Comparison of ENCODE assay signal across 8 cellular contexts in genomic region chr10:93702278-93703001, GRCh38. TPM values are rescaled to one million over a fixed set of nuclear protein-coding genes. Genes with fewer than 3 reads are reported as not detected.
DNase-seq lines count a peak whose midpoint lies in the region; ATAC-seq and TF ChIP-seq lines count a peak whose summit lies in the region.

FRA10AC1 (minus strand) TSS chr10:93702592; CDS start chr10:93700106, 2,486 bp downstream.

- no peak for TF ChIP-seq POLR2A in testis (IDR thresholded peaks at IDR 0.05)

- H3K4me3 Mint-ChIP-seq in activated naive CD4-positive, alpha-beta T cell treated with anti-CD3 and anti-CD28 coated beads, Interleukin-2, amount 10 ng/mL, durations not matched to agents 7 days and 5 days = no peak within 1 kb of the TSS
- H3K4me3 Mint-ChIP-seq in glutamatergic neuron (ENCODE audit: unreplicated experiment) = no peak within 1 kb of the TSS

- peak; percentile 99 for ATAC-seq in omental fat pad (ENCODE audit: low FRiP score)

- no peaks in the 10 kb centered on the region for H3K27me3 Mint-ChIP-seq in activated naive CD4-positive, alpha-beta T cell treated with anti-CD3 and anti-CD28 coated beads, Interleukin-2, amount 10 ng/mL, durations not matched to agents 7 days and 5 days
- H3K27me3 Mint-ChIP-seq in glutamatergic neuron (ENCODE audit: unreplicated experiment) = no peaks in the 10 kb centered on the region

- no peaks in the 10 kb centered on the region for H3K36me3 Mint-ChIP-seq in activated naive CD4-positive, alpha-beta T cell treated with anti-CD3 and anti-CD28 coated beads, Interleukin-2, amount 10 ng/mL, durations not matched to agents 7 days and 5 days
- no peaks in the 10 kb centered on the region for H3K36me3 Mint-ChIP-seq in glutamatergic neuron (ENCODE audit: unreplicated experiment)

- H3K4me3 ChIP-seq in GM08714 (ENCODE audit: low read length) (peak within 1 kb of the TSS; percentile 97), testis (peak within 1 kb of the TSS; percentile 63 to 85)

- no peaks in the 10 kb centered on the region for H3K9me3 ChIP-seq in testis

- H3K27me3 ChIP-seq in testis = no peaks in the 10 kb centered on the region

- peaks cover 11% of the 10 kb centered on the region for H3K4me1 Mint-ChIP-seq in activated naive CD4-positive, alpha-beta T cell treated with anti-CD3 and anti-CD28 coated beads, Interleukin-2, amount 10 ng/mL, durations not matched to agents 7 days and 5 days
- peaks cover 5% of the 10 kb centered on the region for H3K4me1 Mint-ChIP-seq in glutamatergic neuron (ENCODE audit: low read depth, unreplicated experiment)

- DNase-seq in HEK293T (ENCODE audit: extremely low spot score) = peak; percentile 90
- peak; percentile 91 for DNase-seq in MV-4-11 (lab: John Stamatoyannopoulos, UW)
- DNase-seq in SK-N-DZ (ENCODE audit: low spot score) = peak; percentile 92
- peak; percentile 88 for DNase-seq in activated naive CD4-positive, alpha-beta T cell treated with anti-CD3 and anti-CD28 coated beads, Interleukin-2, amount 10 ng/mL, durations not matched to agents 7 days and 5 days
- peak; percentile 97 for DNase-seq in glutamatergic neuron
- DNase-seq in omental fat pad (ENCODE audit: low spot score) = peak; percentile 74
- DNase-seq in testis = peak; percentile 94

- intact Hi-C loops in testis (cut with DNase I; ENCODE audit: low total_unique reads) = loop anchor here (10.0 kb wide), 1 partner anchor 112 kb away; no protein-coding TSS in a partner anchor

- no peak for TF ChIP-seq CTCF in glutamatergic neuron (IDR thresholded peaks at IDR 0.05; ENCODE audit: partially characterized antibody, unreplicated experiment)
- TF ChIP-seq CTCF in omental fat pad (IDR thresholded peaks at IDR 0.05) = no peak
- TF ChIP-seq CTCF in testis (IDR thresholded peaks at IDR 0.05) = peak; percentile 35 to 61 (median 40)

- H3K27ac ChIP-seq in testis = peak within 1 kb of the TSS; percentile 81 to 85

- H3K27ac Mint-ChIP-seq in activated naive CD4-positive, alpha-beta T cell treated with anti-CD3 and anti-CD28 coated beads, Interleukin-2, amount 10 ng/mL, durations not matched to agents 7 days and 5 days = no peak within 1 kb of the TSS
- H3K27ac Mint-ChIP-seq in glutamatergic neuron (ENCODE audit: unreplicated experiment) = no peak within 1 kb of the TSS

- POLR2A ChIA-PET in HEK293T (lab: Yijun Ruan, JAX) = interaction anchor here (0.6 to 2.1 kb wide), 28 partner anchors 10 to 218 kb away, joined by 3 to 16 read pairs (median 4); partner anchors contain the start of gene LGI1

- WGBS in testis, 2 donors = 0% methylated on average over 34 to 51 of the region's 51 CpGs

- H3K36me3 ChIP-seq in testis (ENCODE audit: low read depth, missing control alignments) = no peaks in the 10 kb centered on the region

- H3K9me3 Mint-ChIP-seq in activated naive CD4-positive, alpha-beta T cell treated with anti-CD3 and anti-CD28 coated beads, Interleukin-2, amount 10 ng/mL, durations not matched to agents 7 days and 5 days = no peaks in the 10 kb centered on the region
- H3K9me3 Mint-ChIP-seq in glutamatergic neuron (ENCODE audit: unreplicated experiment) = peaks cover 2% of the 10 kb centered on the region

- no peaks in the 10 kb centered on the region for H3K4me1 ChIP-seq in testis

- CTCF ChIA-PET in HEK293T (lab: Yijun Ruan, JAX) = interaction anchor here (0.6 to 1.5 kb wide), 6 partner anchors 9 to 148 kb away, joined by 3 to 10 read pairs (median 4); no protein-coding TSS in a partner anchor
- CTCF ChIA-PET in activated naive CD4-positive, alpha-beta T cell treated with anti-CD3 and anti-CD28 coated beads, Interleukin-2, amount 10 ng/mL, durations not matched to agents 7 days and 5 days (lab: Charles Lee) = interaction anchor here (0.7 to 1.8 kb wide), 4 partner anchors 20 to 211 kb away, joined by 3 to 7 read pairs (median 4); no protein-coding TSS in a partner anchor

TF ChIP-seq in HEK293T, 16 proteins besides CTCF, POLR2A, EP300 and RAD21:
- TF ChIP-seq SUZ12 (IDR thresholded peaks at IDR 0.05) (no peak), L3MBTL2 (conservative IDR thresholded peaks at IDR 0.05) (peak; percentile 44), TARDBP (IDR thresholded peaks at IDR 0.05) (peak; percentile 8; the same call in 1 of the 2 replicates), ELF4 (IDR thresholded peaks at IDR 0.05) (peak; percentile 35; the same call in 1 of the 2 replicates), CTBP1 (IDR thresholded peaks at IDR 0.05; ENCODE audit: borderline replicate concordance) (peak; percentile 94), ARNT (IDR thresholded peaks at IDR 0.05) (peak; percentile 56; the same call in 1 of the 2 replicates), PKNOX1 (IDR thresholded peaks at IDR 0.05) (peak; percentile 21; the same call in 1 of the 2 replicates), ZNF384 (IDR thresholded peaks at IDR 0.05) (no peak)

RNA-seq across cellular contexts. Expression of gene FRA10AC1, which starts in this region (rescaled TPM):
- polyA plus RNA-seq in SK-N-DZ (2014; cell fraction: cytosol; rRNA removed) = 4.3 and 6.0 TPM in 2 replicates
- polyA plus RNA-seq in SK-N-DZ (2014; cell fraction: nucleus; rRNA removed) = 13.1 and 14.4 TPM in 2 replicates
- total RNA-seq in glutamatergic neuron (ENCODE audit: unreplicated experiment) (17.7 TPM), omental fat pad (10 to 100 TPM in 3 of 4 donors, 1 to 10 TPM in 1; 6.0 to 25.2 (median 12.7) TPM), testis (10 to 100 TPM; 30.5 to 46.9 TPM)
- polyA plus RNA-seq in testis (ENCODE audit: insufficient read depth, low read depth, low replicate concordance) = 14.8 TPM

Comparison
In these comparisons a context has a peak if more than half of its experiments do, and no peak if none do; other contexts are left out.
1. Peak in every context shown above with its lines: DNase-seq, ATAC-seq, H3K4me3 ChIP-seq and H3K27ac ChIP-seq.
2. CTCF ChIP-seq: peak in testis (3 of 3); none in glutamatergic neuron (single experiment) and omental fat pad (0 of 3).